In the genomic region with DNA sequence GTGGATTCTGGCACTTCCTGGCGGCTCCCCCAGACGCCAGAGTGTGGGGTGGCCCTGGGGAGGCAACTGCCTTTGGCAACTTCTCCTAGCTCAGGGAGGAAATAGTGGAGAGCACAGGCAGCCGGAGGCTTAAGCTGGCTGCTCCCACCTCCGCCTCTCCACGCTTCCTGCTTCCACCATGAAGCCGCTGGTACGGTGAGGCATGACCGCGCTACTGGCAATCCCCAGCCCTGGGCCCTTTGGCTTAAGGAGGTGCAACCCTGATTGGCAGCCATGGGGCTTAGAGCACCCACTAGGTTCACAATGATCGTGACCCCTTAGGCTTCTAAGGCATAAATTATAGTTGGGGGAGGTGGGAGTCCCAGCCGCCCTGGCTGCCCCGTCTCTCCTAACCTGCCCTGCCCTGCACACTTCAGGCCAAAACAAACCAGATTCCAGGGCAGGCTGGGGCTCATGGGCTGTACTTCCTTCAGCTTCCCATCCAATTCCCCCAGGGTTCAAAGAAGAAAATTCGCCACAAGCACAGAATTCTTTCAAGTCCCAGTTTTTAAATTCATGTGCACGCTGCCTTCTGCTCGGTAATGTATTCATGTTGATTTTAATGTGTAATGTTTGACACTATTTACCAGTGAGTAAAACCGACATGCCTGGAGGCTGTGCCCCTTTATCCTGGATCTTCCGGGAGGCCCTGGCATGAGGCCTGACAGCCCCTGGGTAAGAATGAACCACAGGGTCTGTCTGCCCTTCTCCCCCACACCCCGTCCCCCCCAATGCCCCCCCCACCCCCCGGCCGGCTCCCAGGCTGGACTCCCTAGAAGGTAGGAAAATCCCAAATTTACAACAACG, we compare ENCODE assay signal across 11 cellular contexts.
DNase-seq lines count a peak whose midpoint lies in the region; ATAC-seq and TF ChIP-seq lines count a peak whose summit lies in the region.
"Had no signal": no experiment of that assay in that cellular context is flagged by ENCODE, and none has a peak within 500 bp of the region (broad histone marks: within the 10 kb centered on the region; RNA-seq: fewer than 3 reads in every experiment).

No MANE protein-coding gene starts in this region.

- no peaks in the 10 kb centered on the region for H3K36me3 ChIP-seq in Caco-2 (ENCODE audit: control insufficient read depth, insufficient read depth, low read length)
- H3K36me3 ChIP-seq in parathyroid adenoma (ENCODE audit: control insufficient read depth, insufficient read depth, low read length), result no peaks in the 10 kb centered on the region

- TF ChIP-seq CTCF in Caco-2 (IDR thresholded peaks at IDR 0.05; ENCODE audit: insufficient read depth in 1 of 2, low read depth in 1 of 2, low read length in 1 of 2, severe bottlenecking in 1 of 2, unreplicated experiment in 1 of 2) (no peak), parathyroid adenoma (IDR thresholded peaks at IDR 0.05) (no peak), GM10266 (IDR thresholded peaks at IDR 0.05; ENCODE audit: control insufficient read depth, insufficient read depth, low read depth, missing control alignments) (no peak)

- H3K4me1 Mint-ChIP-seq in Caco-2 (ENCODE audit: low read depth, unreplicated experiment), result no peaks in the 10 kb centered on the region
- peaks cover 14% of the 10 kb centered on the region for H3K4me1 Mint-ChIP-seq in activated CD8-positive, alpha-beta T cell treated with anti-CD3 and anti-CD28 coated beads, Interleukin-2, amount 10 ng/mL, durations not matched to agents 7 days and 5 days (ENCODE audit: low read depth)

- no peaks in the 10 kb centered on the region for H3K4me1 ChIP-seq in Caco-2
- H3K4me1 ChIP-seq in parathyroid adenoma, result no peaks in the 10 kb centered on the region

- H3K27ac Mint-ChIP-seq in Caco-2 (ENCODE audit: unreplicated experiment), result no peak overlapping the region
- H3K27ac Mint-ChIP-seq in activated CD8-positive, alpha-beta T cell treated with anti-CD3 and anti-CD28 coated beads, Interleukin-2, amount 10 ng/mL, durations not matched to agents 7 days and 5 days, result no peak overlapping the region
- H3K27ac Mint-ChIP-seq: CD8-positive, alpha-beta memory T cell had no signal

- no TSS peak for BruUV-seq in Caco-2 (replicated peaks; lab: Mats Ljungman, UMichigan)

- CTCF ChIA-PET in Caco-2 (lab: Charles Lee), result no interaction called here
- CTCF ChIA-PET in activated CD8-positive, alpha-beta T cell treated with anti-CD3 and anti-CD28 coated beads, Interleukin-2, amount 10 ng/mL, durations not matched to agents 7 days and 5 days (lab: Charles Lee), result interaction anchor here (2.7 kb wide), 1 partner anchor 13 kb away, joined by 7 read pairs; no protein-coding TSS in a partner anchor

- H3K27me3 ChIP-seq in Caco-2 (replicated peaks; ENCODE audit: control insufficient read depth, insufficient read depth, low read length) (no peaks in the 10 kb centered on the region; the same call in none of the 2 replicates), parathyroid adenoma (ENCODE audit: control insufficient read depth, insufficient read depth, low read length) (no peaks in the 10 kb centered on the region)

- DNase-seq in Caco-2 (no peak), SIG-M5 treated with dmso at 0.1 percent for 504 hours (lab: John Stamatoyannopoulos, UW; ENCODE audit: unreplicated experiment) (peak; percentile 88), Right ventricle myocardium superior (peak; percentile 62), NCI-H748 treated with DMSO at 0.1 percent for 48 hours (lab: John Stamatoyannopoulos, UW) (no peak), GM10266 (ENCODE audit: extremely low spot score) (no peak), caudate nucleus (lab: John Stamatoyannopoulos, UW) (no peak)
- DNase-seq in activated CD8-positive, alpha-beta T cell treated with anti-CD3 and anti-CD28 coated beads, Interleukin-2, amount 10 ng/mL, durations not matched to agents 7 days and 5 days, result no peak
- DNase-seq: activated T-cell treated with anti-CD3 and anti-CD28 coated beads, Interleukin-2, amount 50 U/mL, for 4 hours; CD8-positive, alpha-beta memory T cell; NCI-H2081 had no signal

- no peak overlapping the region for H3K9ac ChIP-seq in parathyroid adenoma

- H3K4me3 ChIP-seq in Caco-2 (ENCODE audit: low read depth, low read length) (no peak overlapping the region), parathyroid adenoma (ENCODE audit: low read depth, low read length) (no peak overlapping the region)

- POLR2A ChIA-PET in Caco-2 (lab: Charles Lee), result no interaction called here
- POLR2A ChIA-PET in activated CD8-positive, alpha-beta T cell treated with anti-CD3 and anti-CD28 coated beads, Interleukin-2, amount 10 ng/mL, durations not matched to agents 7 days and 5 days (lab: Charles Lee), result no interaction called here

- H3K4me2 ChIP-seq in parathyroid adenoma (ENCODE audit: low read length), result peak overlapping the region; percentile 3

- H3K27ac ChIP-seq in parathyroid adenoma, result no peak overlapping the region
- no peak overlapping the region for H3K27ac ChIP-seq in caudate nucleus (ENCODE audit: low read depth, low read length)

- peaks cover 3% of the 10 kb centered on the region for H3K27me3 Mint-ChIP-seq in Caco-2 (ENCODE audit: insufficient read depth, unreplicated experiment)
- H3K27me3 Mint-ChIP-seq in activated CD8-positive, alpha-beta T cell treated with anti-CD3 and anti-CD28 coated beads, Interleukin-2, amount 10 ng/mL, durations not matched to agents 7 days and 5 days (ENCODE audit: low read depth), result peaks cover 14% of the 10 kb centered on the region

- H3K9me3 ChIP-seq in Caco-2 (no peaks in the 10 kb centered on the region), parathyroid adenoma (ENCODE audit: control insufficient read depth, low read length) (no peaks in the 10 kb centered on the region)

- intact Hi-C loops in Caco-2 (cut with micrococcal nuclease; ENCODE audit: unreplicated experiment), result no loop called here
- intact Hi-C loops in Right ventricle myocardium superior (cut with DNase I), result no loop called here

- no peaks in the 10 kb centered on the region for H3K9me3 Mint-ChIP-seq in Caco-2 (ENCODE audit: unreplicated experiment)
- no peaks in the 10 kb centered on the region for H3K9me3 Mint-ChIP-seq in activated CD8-positive, alpha-beta T cell treated with anti-CD3 and anti-CD28 coated beads, Interleukin-2, amount 10 ng/mL, durations not matched to agents 7 days and 5 days (ENCODE audit: insufficient read depth)
- H3K9me3 Mint-ChIP-seq: activated T-cell treated with anti-CD3 and anti-CD28 coated beads, Interleukin-2, amount 50 U/mL, for 4 hours; CD8-positive, alpha-beta memory T cell had no signal

- no peaks in the 10 kb centered on the region for H3K79me2 ChIP-seq in parathyroid adenoma

- H3K36me3 Mint-ChIP-seq in Caco-2 (ENCODE audit: insufficient read depth, unreplicated experiment), result no peaks in the 10 kb centered on the region
- no peaks in the 10 kb centered on the region for H3K36me3 Mint-ChIP-seq in activated CD8-positive, alpha-beta T cell treated with anti-CD3 and anti-CD28 coated beads, Interleukin-2, amount 10 ng/mL, durations not matched to agents 7 days and 5 days (ENCODE audit: low read depth)
- H3K36me3 Mint-ChIP-seq: CD8-positive, alpha-beta memory T cell had no signal

- H2AFZ ChIP-seq in parathyroid adenoma, result no peak overlapping the region

- H3K4me3 Mint-ChIP-seq in Caco-2 (ENCODE audit: unreplicated experiment), result peak overlapping the region; percentile 17
- H3K4me3 Mint-ChIP-seq in activated CD8-positive, alpha-beta T cell treated with anti-CD3 and anti-CD28 coated beads, Interleukin-2, amount 10 ng/mL, durations not matched to agents 7 days and 5 days, result no peak overlapping the region
- H3K4me3 Mint-ChIP-seq: activated T-cell treated with anti-CD3 and anti-CD28 coated beads, Interleukin-2, amount 50 U/mL, for 4 hours; CD8-positive, alpha-beta memory T cell had no signal

- peak; percentile 73 for ATAC-seq in Right ventricle myocardium superior (ENCODE audit: poor library complexity)
- no peak for ATAC-seq in activated CD8-positive, alpha-beta T cell treated with anti-CD3 and anti-CD28 coated beads, Interleukin-2, amount 10 ng/mL, durations not matched to agents 7 days and 5 days
- ATAC-seq: activated T-cell treated with anti-CD3 and anti-CD28 coated beads, Interleukin-2, amount 50 U/mL, for 4 hours had no signal

Comparison
In these comparisons a context has a peak if more than half of its experiments do, and no peak if none do; other contexts are left out.
1. DNase-seq: peak in SIG-M5 treated with dmso at 0.1 percent for 504 hours (single experiment) and Right ventricle myocardium superior (single experiment); none in Caco-2 (0 of 2), NCI-H748 treated with DMSO at 0.1 percent for 48 hours (single experiment), GM10266 (single experiment), activated CD8-positive, alpha-beta T cell treated with anti-CD3 and anti-CD28 coated beads, Interleukin-2, amount 10 ng/mL, durations not matched to agents 7 days and 5 days (single experiment) and caudate nucleus (0 of 61).